8 cellular contexts compared by ENCODE assay signal in the genomic region with DNA sequence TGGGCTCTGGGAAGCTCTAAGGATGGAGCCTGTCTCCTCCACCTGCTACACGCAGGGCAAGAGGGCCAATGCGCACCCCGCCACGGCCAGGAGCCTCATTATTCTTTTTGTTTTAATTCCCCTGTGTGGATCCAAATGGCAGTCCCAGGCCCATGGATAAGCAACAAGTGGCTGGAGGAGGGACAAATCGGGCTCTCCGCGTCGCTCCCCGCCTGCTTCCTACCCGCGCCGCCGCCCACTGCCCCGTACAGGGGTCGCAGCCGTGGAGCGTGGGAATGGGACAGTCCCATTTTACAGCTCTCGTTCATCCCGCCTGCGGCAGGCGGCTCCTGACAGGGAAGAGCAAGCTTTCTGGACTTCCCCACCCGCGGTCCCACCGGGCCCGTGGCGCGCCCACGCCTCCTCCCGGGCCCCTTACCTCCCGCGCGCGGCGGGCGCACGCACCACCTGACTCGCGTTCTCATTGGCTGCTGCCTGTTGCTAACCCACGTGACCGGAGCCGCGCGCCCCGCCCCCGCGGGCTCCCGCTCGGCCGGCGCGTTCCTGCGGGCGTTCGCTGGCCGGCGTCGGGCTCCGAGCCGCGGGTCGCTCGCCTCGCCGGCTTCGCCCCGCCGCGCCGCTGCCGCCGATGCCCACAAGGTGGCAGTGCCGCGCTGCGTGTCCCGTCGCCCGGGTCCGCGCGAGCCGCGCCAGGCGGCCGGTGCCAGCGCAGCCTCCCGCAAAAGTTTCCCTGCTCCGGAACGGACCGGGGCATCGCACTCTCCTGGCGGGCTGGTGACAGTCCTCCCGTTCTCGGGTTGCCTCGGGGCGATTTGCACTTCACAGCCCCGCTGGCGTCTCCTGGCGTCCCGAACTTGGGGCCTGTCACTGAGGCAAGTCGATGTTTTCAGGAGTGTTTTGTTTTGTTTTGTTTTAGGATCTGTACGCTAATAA.
DNase-seq lines count a peak whose midpoint lies in the region; ATAC-seq lines count a peak whose summit lies in the region.

No MANE protein-coding gene starts in this region.

- peak overlapping the region; percentile 67 to 72 for H3K4me3 ChIP-seq in esophagus (ENCODE audit: low read depth in 1 of 2, low read length in 2 of 2)
- H3K4me3 ChIP-seq in mucosa of stomach (ENCODE audit: low read length) = peak overlapping the region; percentile 77

- H3K27ac ChIP-seq in esophagus (ENCODE audit: low read depth in 2 of 2, low read length in 1 of 2) = peak overlapping the region; percentile 64 to 87

- H3K36me3 ChIP-seq in esophagus (ENCODE audit: control insufficient read depth in 2 of 2, insufficient read depth in 2 of 2, low read length in 1 of 2) (no peaks in the 10 kb centered on the region), mucosa of stomach (ENCODE audit: control insufficient read depth, insufficient read depth, low read length) (no peaks in the 10 kb centered on the region)

- H3K4me1 ChIP-seq in esophagus (ENCODE audit: control insufficient read depth in 2 of 2, insufficient read depth in 2 of 2, low read length in 1 of 2) (peaks cover 0 to 7% of the 10 kb centered on the region in 2 donors), mucosa of stomach (ENCODE audit: control insufficient read depth, insufficient read depth, low read length) (peaks cover 18% of the 10 kb centered on the region)

- DNase-seq in DMS153 (lab: John Stamatoyannopoulos, UW) (peak; percentile 71), HuH-7 (ENCODE audit: low spot score) (peak; percentile 85), OCI-M1 (lab: John Stamatoyannopoulos, UW) (peak; percentile 96)
- peak; percentile 95 for DNase-seq in activated T-cell treated with anti-CD3 and anti-CD28 coated beads, Interleukin-2, amount 50 U/mL, for 1 hour
- DNase-seq in stimulated activated CD8-positive, alpha-beta memory T cell treated with anti-CD3 and anti-CD28 coated beads, Interleukin-4, amount 100 ng/mL, for 48 hours = peak; percentile 92

- H3K9ac ChIP-seq in mucosa of stomach (ENCODE audit: low read length) = peak overlapping the region; percentile 80

- H3K9me3 ChIP-seq in esophagus (ENCODE audit: control insufficient read depth in 2 of 2, insufficient read depth in 1 of 2, low read depth in 1 of 2, low read length in 1 of 2) = no peaks in the 10 kb centered on the region
- no peaks in the 10 kb centered on the region for H3K9me3 ChIP-seq in mucosa of stomach (ENCODE audit: control insufficient read depth, low read length)

- 1% methylated on average over 88 to 101 of the region's 101 CpGs for WGBS in esophagus, 2 donors

- peak; percentile 86 for ATAC-seq in GM21515 (IDR thresholded peaks at IDR 0.05; ENCODE audit: unreplicated experiment)

- no peaks in the 10 kb centered on the region for H3K27me3 ChIP-seq in esophagus (ENCODE audit: control insufficient read depth in 1 of 2, insufficient read depth in 2 of 2, low read length in 2 of 2)
- H3K27me3 ChIP-seq in mucosa of stomach (ENCODE audit: control insufficient read depth, insufficient read depth, low read length) = no peaks in the 10 kb centered on the region

Comparison
In these comparisons a context has a peak if more than half of its experiments do, and no peak if none do; other contexts are left out.
1. Peak in every context shown above with its lines: DNase-seq, ATAC-seq, H3K4me3 ChIP-seq and H3K27ac ChIP-seq.